In genomic region chr16:46688101-46688656, GRCh38 we compare ENCODE assay signal across 8 cellular contexts. TPM values are rescaled to one million over a fixed set of nuclear protein-coding genes. Genes with fewer than 3 reads are reported as not detected.
A peak's percentile ranks its signal among the peaks of the same experiment; 100 is the strongest.
DNase-seq lines count a peak whose midpoint lies in the region; ATAC-seq and TF ChIP-seq lines count a peak whose summit lies in the region.

No MANE protein-coding gene starts in this region.

- H3K27me3 ChIP-seq in HCT116 (ENCODE audit: insufficient read depth, low read length) (no peaks in the 10 kb centered on the region), WERI-Rb-1 (ENCODE audit: insufficient read depth, low read depth, severe bottlenecking) (no peaks in the 10 kb centered on the region), iPS-15b (ENCODE audit: control insufficient read depth, insufficient read depth, low read length) (no peaks in the 10 kb centered on the region), stomach (no peaks in the 10 kb centered on the region)

- peaks cover 22% of the 10 kb centered on the region; the same call in 1 of the 2 replicates for H4K20me1 ChIP-seq in HCT116 (ENCODE audit: insufficient read depth)

- intact Hi-C loops in HCT116 (cut with micrococcal nuclease) = no loop called here
- intact Hi-C loops in stomach (cut with DNase I; ENCODE audit: low total_unique reads) = no loop called here

- DNase-seq in HCT116 (ENCODE audit: low read depth, low spot score) = no peak
- no peak for DNase-seq in WERI-Rb-1
- peak; percentile 64 for DNase-seq in stomach
- DNase-seq in kidney tubule cell (ENCODE audit: low spot score) = no peak
- no peak for DNase-seq in activated CD4-positive, alpha-beta T cell treated with anti-CD3 and anti-CD28 coated beads, Interleukin-2, amount 50 U/mL, for 4 hours
- DNase-seq in effector CD4-positive, alpha-beta T cell = no peak

- TF ChIP-seq EP300 in stomach (IDR thresholded peaks at IDR 0.05) = no peak

- H3K4me3 ChIP-seq in HCT116 (replicated peaks in 1 of 2; ENCODE audit: low read depth in 1 of 2, low read length in 2 of 2) (peak overlapping the region; percentile 82 to 95), WERI-Rb-1 (ENCODE audit: low read depth, low read length) (peak overlapping the region; percentile 72), iPS-15b (ENCODE audit: low read depth, low read length) (peak overlapping the region; percentile 87), stomach (peak overlapping the region; percentile 87 to 94 (median 94))

- peak overlapping the region; percentile 93 for H3K27ac ChIP-seq in HCT116 (ENCODE audit: low read depth, low read length)
- peak overlapping the region; percentile 98 for H3K27ac ChIP-seq in WERI-Rb-1
- peak overlapping the region; percentile 88 to 96 (median 93) for H3K27ac ChIP-seq in stomach

- H3K9me2 ChIP-seq in HCT116 (ENCODE audit: insufficient read depth) = no peaks in the 10 kb centered on the region

- H3K4me1 ChIP-seq in HCT116 (ENCODE audit: control insufficient read depth in 1 of 2, insufficient read depth in 2 of 2, low read length in 2 of 2) (peaks cover 14 to 23% of the 10 kb centered on the region in 2 experiments; a peak in 3 of 4 replicates), iPS-15b (ENCODE audit: control insufficient read depth, insufficient read depth, low read length) (peaks cover 16% of the 10 kb centered on the region), stomach (peaks cover 42 to 71% (median 59%) of the 10 kb centered on the region in 4 donors)

- TF ChIP-seq POLR2A in HCT116 (IDR thresholded peaks at IDR 0.05; ENCODE audit: borderline replicate concordance, extremely low read depth, insufficient read depth, insufficient read length) (no peak), stomach (IDR thresholded peaks at IDR 0.05) (no peak)

- TF ChIP-seq CTCF in HCT116 (IDR thresholded peaks at IDR 0.05 in 2 of 3, conservative IDR thresholded peaks at IDR 0.05 in 1 of 3; ENCODE audit: borderline replicate concordance in 1 of 3, insufficient read depth in 1 of 3, low read depth in 2 of 3, low read length in 2 of 3) = no peak; a peak in 2 of 6 replicates
- no peak for TF ChIP-seq CTCF in WERI-Rb-1 (IDR thresholded peaks at IDR 0.05; ENCODE audit: low read depth, low read length)
- TF ChIP-seq CTCF in stomach (IDR thresholded peaks at IDR 0.05) = peak in 1 of 7 experiments; percentile 7

- RAD21 ChIA-PET in HCT116 (lab: Charles Lee; ENCODE audit: low non-redundant PET in 1 of 2, low total read pairs in 2 of 2, uncharacterized antibody in 2 of 2, unreplicated experiment in 2 of 2) = no interaction called here

- CTCF ChIA-PET in HCT116 (lab: Charles Lee) = no interaction called here

- H3K4me2 ChIP-seq in HCT116 (ENCODE audit: low read length) = peak overlapping the region; percentile 90

- WGBS in stomach, 5 donors = 1 to 4% (median 2%) methylated on average over 11 to 15 of the region's 15 CpGs

- no TSS peak for BruUV-seq in HCT116 (replicated peaks; lab: Mats Ljungman, UMichigan)

- ATAC-seq in HCT116 (no peak), GM21576 (IDR thresholded peaks at IDR 0.05; ENCODE audit: unreplicated experiment) (no peak)

- POLR2A ChIA-PET in HCT116 (lab: Charles Lee) = no interaction called here

- no peak for TF ChIP-seq RAD21 in HCT116 (IDR thresholded peaks at IDR 0.05; ENCODE audit: low read depth)

- H2AFZ ChIP-seq in HCT116 (ENCODE audit: low read depth, low read length, poor library complexity, severe bottlenecking) = no peak overlapping the region

- H3K9ac ChIP-seq in HCT116 (ENCODE audit: low read length) (peak overlapping the region; percentile 92), iPS-15b (ENCODE audit: low read depth, low read length) (peak overlapping the region; percentile 66)

- H3K36me3 ChIP-seq in HCT116 (ENCODE audit: control insufficient read depth in 1 of 2, insufficient read depth in 2 of 2, low read length in 2 of 2) (peaks cover 13 to 19% of the 10 kb centered on the region in 2 experiments; a peak in 3 of 4 replicates), WERI-Rb-1 (peaks cover 24% of the 10 kb centered on the region), iPS-15b (ENCODE audit: control insufficient read depth, insufficient read depth, low read length) (peaks cover 12% of the 10 kb centered on the region), stomach (no peaks in the 10 kb centered on the region)

- H3K79me2 ChIP-seq in HCT116 (ENCODE audit: insufficient read depth, low read length) = peaks cover 91% of the 10 kb centered on the region

- H3K9me3 ChIP-seq in HCT116 (ENCODE audit: control insufficient read depth in 1 of 2, insufficient read depth in 1 of 2, low read depth in 1 of 2, low read length in 2 of 2) (no peaks in the 10 kb centered on the region), WERI-Rb-1 (ENCODE audit: severe bottlenecking) (no peaks in the 10 kb centered on the region), iPS-15b (ENCODE audit: control insufficient read depth, insufficient read depth, low read length) (no peaks in the 10 kb centered on the region), stomach (no peaks in the 10 kb centered on the region)

TF ChIP-seq in HCT116, 20 proteins besides CTCF, POLR2A, EP300 and RAD21:
- TF ChIP-seq CBX3 (IDR thresholded peaks at IDR 0.05; ENCODE audit: low read depth) = no peak
- TF ChIP-seq YY1 (IDR thresholded peaks at IDR 0.05; ENCODE audit: extremely low read depth, insufficient replicate concordance, low read depth, low read length) = no peak
- no peak for TF ChIP-seq EGR1 (IDR thresholded peaks at IDR 0.05; ENCODE audit: low read depth)
- TF ChIP-seq ZNF274 (IDR thresholded peaks at IDR 0.05; ENCODE audit: low read depth, low read length) = no peak
- TF ChIP-seq FOSL1 (IDR thresholded peaks at IDR 0.05; ENCODE audit: low read depth) = no peak
- TF ChIP-seq REST (IDR thresholded peaks at IDR 0.05; ENCODE audit: low read depth) = no peak
- TF ChIP-seq EZH2phosphoT487 (IDR thresholded peaks at IDR 0.05; ENCODE audit: borderline replicate concordance) = no peak
- TF ChIP-seq SP1 (IDR thresholded peaks at IDR 0.05; ENCODE audit: low read depth) = no peak
- no peak for TF ChIP-seq TCF7L2 (IDR thresholded peaks at IDR 0.05; ENCODE audit: borderline replicate concordance, extremely low read depth, insufficient read depth, insufficient read length)

RNA-seq across cellular contexts. Expression of gene VPS35, which starts 0.8 kb away (rescaled TPM):
- total RNA-seq in HCT116 (2021; ENCODE audit: unreplicated experiment) (115 TPM), stomach (100 to 1,000 TPM in 3 of 5 donors, 10 to 100 TPM in 2; 21.4 to 159 (median 108) TPM)
- polyA plus RNA-seq in HCT116 (2012) = 24.1 and 38.5 TPM in 2 replicates
- polyA plus RNA-seq in stomach = 10 to 100 TPM; 17.9 to 39.1 (median 18.7) TPM

RNA-seq across cellular contexts. Expression of gene ORC6, which starts 1.3 kb away (rescaled TPM):
- 44.7 TPM for total RNA-seq in HCT116 (2021; ENCODE audit: unreplicated experiment)
- 13.7 and 16.4 TPM in 2 replicates for polyA plus RNA-seq in HCT116 (2012)
- 1 to 10 TPM in 3 of 5 donors, under 1 TPM in 1, not detected in 1; 0.58 to 8.3 (median 5.5) TPM for total RNA-seq in stomach
- 1 to 10 TPM; 3.4 to 4.4 (median 3.8) TPM for polyA plus RNA-seq in stomach

RNA-seq across cellular contexts. Expression of gene MYLK3, which starts 60.0 kb away (rescaled TPM):
- total RNA-seq in HCT116 (2021; ENCODE audit: unreplicated experiment) = 0.22 TPM
- 0.11 and 0.13 TPM in 2 replicates for polyA plus RNA-seq in HCT116 (2012)
- under 1 TPM in 1 of 5 donors, not detected in 4; 0.18 TPM for total RNA-seq in stomach
- polyA plus RNA-seq in stomach = under 1 TPM; 0.05 to 0.46 (median 0.06) TPM
